Comparison of ENCODE assay signal across 1 cellular context in the genomic region with DNA sequence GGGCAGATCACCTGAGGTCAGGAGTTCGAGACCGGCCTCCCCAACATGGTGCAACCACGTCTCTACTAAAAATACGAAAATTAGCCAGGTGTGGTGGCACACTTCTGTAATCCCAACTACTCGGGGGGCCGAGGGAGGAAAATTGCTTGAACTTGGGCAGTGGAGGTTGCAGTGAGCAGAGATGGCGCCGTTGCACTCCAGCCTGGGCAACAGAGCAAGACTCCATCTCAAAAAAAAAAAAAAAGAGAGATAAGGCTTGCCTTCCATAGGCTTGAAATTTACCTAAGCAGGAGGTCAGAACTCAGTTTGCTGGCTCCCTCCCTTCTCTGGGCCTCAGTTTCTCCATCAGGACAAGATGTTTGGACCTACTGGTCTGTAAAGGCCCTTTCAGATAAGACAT.
TF ChIP-seq lines count a peak whose summit lies in the region.

No MANE protein-coding gene starts in this region.

TF ChIP-seq in HCT116, 20 proteins besides CTCF, POLR2A, EP300 and RAD21:
- no peak for TF ChIP-seq ZNF274 (IDR thresholded peaks at IDR 0.05; ENCODE audit: low read depth, low read length)
- TF ChIP-seq CBX3 (IDR thresholded peaks at IDR 0.05; ENCODE audit: low read depth), result no peak
- TF ChIP-seq ZBTB33 (IDR thresholded peaks at IDR 0.05; ENCODE audit: extremely low read depth, insufficient replicate concordance, low read length), result no peak
- TF ChIP-seq JUND (IDR thresholded peaks at IDR 0.05), result no peak
- TF ChIP-seq CEBPB (IDR thresholded peaks at IDR 0.05; ENCODE audit: low read depth), result no peak
- no peak for TF ChIP-seq SRF (IDR thresholded peaks at IDR 0.05; ENCODE audit: low read depth)
- TF ChIP-seq POLR2AphosphoS5 (IDR thresholded peaks at IDR 0.05; ENCODE audit: low read depth, low read length), result no peak
- no peak for TF ChIP-seq SP1 (IDR thresholded peaks at IDR 0.05; ENCODE audit: low read depth)
- no peak for TF ChIP-seq MAX (IDR thresholded peaks at IDR 0.05)
- no peak for TF ChIP-seq ELF1 (IDR thresholded peaks at IDR 0.05; ENCODE audit: borderline replicate concordance, low read depth)
- TF ChIP-seq FOSL1 (IDR thresholded peaks at IDR 0.05; ENCODE audit: low read depth), result no peak
- TF ChIP-seq ATF3 (IDR thresholded peaks at IDR 0.05), result no peak
- no peak for TF ChIP-seq ZFX (IDR thresholded peaks at IDR 0.05)
- no peak for TF ChIP-seq EZH2 (IDR thresholded peaks at IDR 0.05)
- TF ChIP-seq EGR1 (IDR thresholded peaks at IDR 0.05; ENCODE audit: low read depth), result no peak
- no peak for TF ChIP-seq SIN3A (IDR thresholded peaks at IDR 0.05; ENCODE audit: low read depth)
- no peak for TF ChIP-seq YY1 (IDR thresholded peaks at IDR 0.05; ENCODE audit: extremely low read depth, insufficient replicate concordance, low read depth, low read length)
- no peak for TF ChIP-seq EZH2phosphoT487 (IDR thresholded peaks at IDR 0.05; ENCODE audit: borderline replicate concordance)
- TF ChIP-seq REST (IDR thresholded peaks at IDR 0.05; ENCODE audit: low read depth), result no peak
- TF ChIP-seq TCF7L2 (IDR thresholded peaks at IDR 0.05; ENCODE audit: borderline replicate concordance, extremely low read depth, insufficient read depth, insufficient read length), result no peak
